Comparison of ENCODE assay signal across 8 cellular contexts in genomic region chr19:27966390-27966816, GRCh38.
DNase-seq lines count a peak whose midpoint lies in the region; ATAC-seq and TF ChIP-seq lines count a peak whose summit lies in the region.

No MANE protein-coding gene starts in this region.

- H3K27ac Mint-ChIP-seq in neural progenitor cell, result no peak overlapping the region

- H3K79me2 ChIP-seq in MM.1S (ENCODE audit: low read length), result no peaks in the 10 kb centered on the region
- no peaks in the 10 kb centered on the region for H3K79me2 ChIP-seq in neural progenitor cell (ENCODE audit: low read depth)

- H3F3A ChIP-seq in MM.1S (ENCODE audit: insufficient read depth, low read length) (no peaks in the 10 kb centered on the region), neural progenitor cell (ENCODE audit: low read depth) (no peaks in the 10 kb centered on the region)

- H3K36me3 Mint-ChIP-seq in neural progenitor cell, result no peaks in the 10 kb centered on the region

- H3K9me2 ChIP-seq in MM.1S (replicated peaks; ENCODE audit: insufficient read depth, low read length), result no peaks in the 10 kb centered on the region

- DNase-seq in GM03348 (ENCODE audit: low spot score), result peak; percentile 26
- peak; percentile 41 for DNase-seq in MM.1S
- DNase-seq in cerebellum (ENCODE audit: low spot score), result peak; percentile 5
- peak; percentile 19 for DNase-seq in neural progenitor cell (ENCODE audit: low spot score)
- no peak for DNase-seq in omental fat pad (ENCODE audit: low spot score)
- DNase-seq in posterior vena cava (ENCODE audit: low spot score), result no peak

- H2AFZ ChIP-seq in MM.1S (ENCODE audit: low read length) (no peak overlapping the region), neural progenitor cell (replicated peaks) (no peak overlapping the region)

- H3K4me1 ChIP-seq in MM.1S (ENCODE audit: low read length) (no peaks in the 10 kb centered on the region), neural progenitor cell (peaks cover 9% of the 10 kb centered on the region)

- intact Hi-C loops in posterior vena cava (cut with DNase I), result no loop called here

- peaks cover 24% of the 10 kb centered on the region for H3K4me1 Mint-ChIP-seq in neural progenitor cell

- no peak overlapping the region for H3K4me3 ChIP-seq in MM.1S (ENCODE audit: low read length)
- no peak overlapping the region for H3K4me3 ChIP-seq in neural progenitor cell

- H3K27me3 ChIP-seq in MM.1S (replicated peaks; ENCODE audit: insufficient read depth, low read length) (no peaks in the 10 kb centered on the region), neural progenitor cell (no peaks in the 10 kb centered on the region)

- H3K9me3 ChIP-seq in MM.1S (replicated peaks; ENCODE audit: insufficient read depth, low read length), result no peaks in the 10 kb centered on the region
- H3K9me3 ChIP-seq in neural progenitor cell (ENCODE audit: low read depth), result no peaks in the 10 kb centered on the region

- H3K9ac ChIP-seq in MM.1S (ENCODE audit: low read length) (no peak overlapping the region), neural progenitor cell (no peak overlapping the region)

- H4K20me1 ChIP-seq in MM.1S (ENCODE audit: insufficient read depth, low read length) (no peaks in the 10 kb centered on the region), neural progenitor cell (ENCODE audit: low read depth) (no peaks in the 10 kb centered on the region)

- ATAC-seq in omental fat pad (ENCODE audit: low FRiP score), result no peak
- no peak for ATAC-seq in HG03135 (IDR thresholded peaks at IDR 0.05; ENCODE audit: unreplicated experiment)
- no peak for ATAC-seq in GM21529 (IDR thresholded peaks at IDR 0.05; ENCODE audit: unreplicated experiment)

- H3K27me3 Mint-ChIP-seq in neural progenitor cell (ENCODE audit: insufficient read depth, low read depth), result peaks cover 4% of the 10 kb centered on the region

- H3K36me3 ChIP-seq in MM.1S (replicated peaks; ENCODE audit: insufficient read depth, low read length) (no peaks in the 10 kb centered on the region), neural progenitor cell (no peaks in the 10 kb centered on the region)

- TF ChIP-seq CTCF in MM.1S (IDR thresholded peaks at IDR 0.05; ENCODE audit: low read length), result peak; percentile 77
- TF ChIP-seq CTCF in neural progenitor cell (IDR thresholded peaks at IDR 0.05), result peak; percentile 69
- TF ChIP-seq CTCF in omental fat pad (IDR thresholded peaks at IDR 0.05), result no peak

- no peaks in the 10 kb centered on the region for H3K9me3 Mint-ChIP-seq in neural progenitor cell

- H3K4me2 ChIP-seq in MM.1S (ENCODE audit: low read depth, low read length) (no peak overlapping the region), neural progenitor cell (no peak overlapping the region)

- no peak overlapping the region for H3K27ac ChIP-seq in MM.1S (ENCODE audit: low read length)
- no peak overlapping the region for H3K27ac ChIP-seq in neural progenitor cell

- no peak overlapping the region for H3K4me3 Mint-ChIP-seq in neural progenitor cell

Comparison
In these comparisons a context has a peak if more than half of its experiments do, and no peak if none do; other contexts are left out.
1. DNase-seq: peak in GM03348 (single experiment), MM.1S (single experiment), cerebellum (single experiment) and neural progenitor cell (single experiment); none in omental fat pad (single experiment) and posterior vena cava (single experiment).
2. CTCF ChIP-seq: peak in MM.1S (single experiment) and neural progenitor cell (single experiment); none in omental fat pad (0 of 3).